ENCODE assay signal across 19 cellular contexts in the genomic region with DNA sequence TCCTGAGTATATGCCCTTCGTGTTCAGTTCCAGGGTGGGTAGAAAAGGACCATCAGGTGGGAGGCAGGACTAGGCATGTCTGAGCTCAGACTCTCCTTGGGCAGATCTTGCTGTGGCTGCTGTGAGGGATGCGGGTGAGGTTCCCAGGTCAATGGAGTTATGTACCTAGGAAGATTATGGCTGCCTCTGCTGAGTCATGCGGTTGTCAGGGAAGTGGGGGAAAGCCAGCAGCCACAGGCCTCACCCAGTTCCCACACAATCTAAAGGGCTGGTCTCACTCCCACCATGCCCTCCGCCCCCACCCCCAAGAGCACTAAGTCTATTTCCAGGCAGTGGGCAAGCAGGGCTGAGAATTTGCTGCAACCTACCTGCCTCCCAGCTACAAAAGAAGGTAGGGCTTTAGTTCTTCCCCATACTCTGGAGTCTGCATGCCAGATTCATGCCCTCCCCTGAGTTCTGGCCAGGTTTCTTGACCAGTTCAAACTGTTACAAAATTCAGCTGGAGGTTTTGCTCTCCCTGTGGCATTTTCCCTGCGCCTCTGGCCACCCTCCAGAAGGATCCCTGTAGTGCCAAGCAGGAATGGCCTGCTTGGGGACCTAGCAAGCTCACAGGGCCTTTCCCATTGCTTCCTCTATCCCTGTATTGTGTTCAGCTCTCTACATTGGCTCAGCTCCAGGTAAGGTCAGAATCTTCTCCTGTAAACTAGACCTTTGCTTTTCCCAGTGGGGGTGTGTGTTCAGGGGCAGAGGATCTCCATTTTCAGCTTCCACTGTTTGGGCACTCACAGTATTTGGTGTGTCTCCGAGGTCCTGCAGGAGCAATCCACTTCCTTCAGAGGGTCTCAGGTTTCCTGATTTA. TPM values are rescaled to one million over a fixed set of nuclear protein-coding genes. Genes with fewer than 3 reads are reported as not detected.
DNase-seq lines count a peak whose midpoint lies in the region; ATAC-seq and TF ChIP-seq lines count a peak whose summit lies in the region.
"Had no signal": no experiment of that assay in that cellular context is flagged by ENCODE, and none has a peak within 500 bp of the region (broad histone marks: within the 10 kb centered on the region; RNA-seq: fewer than 3 reads in every experiment).

No MANE protein-coding gene starts in this region.

- H2BK5ac ChIP-seq in trophoblast cell (ENCODE audit: low read depth, low read length, poor library complexity), result no peak overlapping the region

- H4K91ac ChIP-seq in trophoblast cell (ENCODE audit: low read depth, low read length), result no peak overlapping the region

- peak; percentile 20 for DNase-seq in H4 (ENCODE audit: low spot score)
- DNase-seq in SW480 (ENCODE audit: low spot score), result peak; percentile 9
- peak; percentile 27 for DNase-seq in fibroblast of mammary gland (ENCODE audit: low read depth)
- DNase-seq in trophoblast cell, result no peak
- no peak for DNase-seq in Karpas-422
- no peak for DNase-seq in activated CD4-positive, alpha-beta memory T cell treated with anti-CD3 and anti-CD28 coated beads for 36 hours
- DNase-seq in GM03348 (ENCODE audit: low spot score), result no peak
- DNase-seq: activated CD4-positive, alpha-beta T cell treated with anti-CD3 and anti-CD28 coated beads, Interleukin-2, amount 50 U/mL, for 4 hours; esophagus squamous epithelium; hypothalamus; NCI-H1105; NCI-H774; stimulated activated CD4-positive, alpha-beta T cell treated with anti-CD3 and anti-CD28 coated beads, Interleukin-2, amount 100 ng/mL, for 48 hours had no signal

- no peak overlapping the region for H3K4ac ChIP-seq in trophoblast cell (ENCODE audit: low read depth, low read length)

- H3K27ac ChIP-seq in trophoblast cell (ENCODE audit: low read depth, low read length), result no peak overlapping the region
- no peak overlapping the region for H3K27ac ChIP-seq in Karpas-422 (ENCODE audit: low read length)
- H3K27ac ChIP-seq: breast epithelium, esophagus squamous epithelium had no signal

- no peak overlapping the region for H3K27ac Mint-ChIP-seq in activated CD4-positive, alpha-beta memory T cell treated with anti-CD3 and anti-CD28 coated beads for 36 hours
- H3K27ac Mint-ChIP-seq: activated naive CD8-positive, alpha-beta T cell had no signal

- H3K4me2 ChIP-seq in trophoblast cell (ENCODE audit: low read length) (no peak overlapping the region), Karpas-422 (ENCODE audit: low read depth, low read length, poor library complexity, severe bottlenecking) (no peak overlapping the region)

- H3K4me3 ChIP-seq in fibroblast of mammary gland (ENCODE audit: control insufficient read depth, low read depth, low read length) (no peak overlapping the region), trophoblast cell (ENCODE audit: low read depth, low read length) (no peak overlapping the region), Karpas-422 (ENCODE audit: low read length) (no peak overlapping the region)
- H3K4me3 ChIP-seq: breast epithelium, esophagus squamous epithelium had no signal

- TF ChIP-seq CTCF in fibroblast of mammary gland (conservative IDR thresholded peaks at IDR 0.05; ENCODE audit: control insufficient read depth, insufficient read depth, low read depth, low read length), result no peak

- H4K20me1 ChIP-seq in Karpas-422 (ENCODE audit: insufficient read depth, low read depth, low read length), result no peaks in the 10 kb centered on the region

- no peak overlapping the region for H2BK12ac ChIP-seq in trophoblast cell (ENCODE audit: low read length)

- H3K9me3 Mint-ChIP-seq in activated CD4-positive, alpha-beta memory T cell treated with anti-CD3 and anti-CD28 coated beads for 36 hours, result peaks cover 9% of the 10 kb centered on the region

- H3K23ac ChIP-seq in trophoblast cell (ENCODE audit: low read length), result no peak overlapping the region

- H3K79me2 ChIP-seq in trophoblast cell (ENCODE audit: control insufficient read depth, insufficient read depth, low read length, poor library complexity) (no peaks in the 10 kb centered on the region), Karpas-422 (ENCODE audit: low read length) (no peaks in the 10 kb centered on the region)

- no peak overlapping the region for H2AFZ ChIP-seq in trophoblast cell (ENCODE audit: insufficient read depth, low read length, poor library complexity)
- no peak overlapping the region for H2AFZ ChIP-seq in Karpas-422 (ENCODE audit: low read length)

- no CpG with 5 or more reads among the region's 6 CpGs for WGBS in trophoblast cell (ENCODE audit: extremely low coverage, insufficient coverage, insufficient read length)

- H3K4me3 Mint-ChIP-seq in activated CD4-positive, alpha-beta memory T cell treated with anti-CD3 and anti-CD28 coated beads for 36 hours, result no peak overlapping the region
- H3K4me3 Mint-ChIP-seq: activated naive CD8-positive, alpha-beta T cell had no signal

- H2AK5ac ChIP-seq in trophoblast cell (ENCODE audit: low read length), result no peak overlapping the region

- no peaks in the 10 kb centered on the region for H3K79me1 ChIP-seq in trophoblast cell (ENCODE audit: low read length)

- H3K36me3 ChIP-seq in trophoblast cell (ENCODE audit: control insufficient read depth in 1 of 2, insufficient read depth in 2 of 2, low read length in 2 of 2), result no peaks in the 10 kb centered on the region
- no peaks in the 10 kb centered on the region for H3K36me3 ChIP-seq in Karpas-422 (ENCODE audit: insufficient read depth, low read length)
- H3K36me3 ChIP-seq: breast epithelium, esophagus squamous epithelium had no signal

- no peak overlapping the region for H3K18ac ChIP-seq in trophoblast cell (ENCODE audit: low read length)

- peaks cover 0 to 7% of the 10 kb centered on the region in 2 experiments for H3K4me1 ChIP-seq in trophoblast cell (ENCODE audit: control insufficient read depth in 1 of 2, insufficient read depth in 2 of 2, low read length in 2 of 2)
- H3K4me1 ChIP-seq in Karpas-422 (ENCODE audit: low read length), result no peaks in the 10 kb centered on the region
- H3K4me1 ChIP-seq: breast epithelium had no signal

- H3K27me3 ChIP-seq in trophoblast cell (ENCODE audit: insufficient read depth, low read length) (no peaks in the 10 kb centered on the region), Karpas-422 (ENCODE audit: low read length) (no peaks in the 10 kb centered on the region)
- H3K27me3 ChIP-seq: breast epithelium had no signal

- peak overlapping the region; percentile 45 for H3K14ac ChIP-seq in trophoblast cell (ENCODE audit: low read length)

- H3K9ac ChIP-seq in trophoblast cell (ENCODE audit: low read length), result no peak overlapping the region
- no peak overlapping the region for H3K9ac ChIP-seq in Karpas-422 (ENCODE audit: low read length)

- no peak overlapping the region for H2BK120ac ChIP-seq in trophoblast cell (ENCODE audit: insufficient read depth, low read length, poor library complexity)

- ATAC-seq in HG03342 (IDR thresholded peaks at IDR 0.05; ENCODE audit: unreplicated experiment), result no peak

- no peaks in the 10 kb centered on the region for H3K9me2 ChIP-seq in Karpas-422 (replicated peaks; ENCODE audit: insufficient read depth, low read length)

- H3K9me3 ChIP-seq in trophoblast cell (ENCODE audit: insufficient read depth, low read depth, low read length), result no peaks in the 10 kb centered on the region
- H3K9me3 ChIP-seq in Karpas-422 (ENCODE audit: low read length), result no peaks in the 10 kb centered on the region
- H3K9me3 ChIP-seq: breast epithelium, esophagus squamous epithelium had no signal

- H3K27me3 Mint-ChIP-seq in activated CD4-positive, alpha-beta memory T cell treated with anti-CD3 and anti-CD28 coated beads for 36 hours, result peaks cover 5% of the 10 kb centered on the region

- H4K12ac ChIP-seq in trophoblast cell (ENCODE audit: low read depth, low read length), result no peak overlapping the region

- H3K36me3 Mint-ChIP-seq in activated CD4-positive, alpha-beta memory T cell treated with anti-CD3 and anti-CD28 coated beads for 36 hours, result no peaks in the 10 kb centered on the region
- H3K36me3 Mint-ChIP-seq: activated naive CD8-positive, alpha-beta T cell had no signal

- CTCF ChIA-PET in activated CD4-positive, alpha-beta memory T cell treated with anti-CD3 and anti-CD28 coated beads for 36 hours (lab: Charles Lee), result no interaction called here

- intact Hi-C loops in activated CD4-positive, alpha-beta memory T cell treated with anti-CD3 and anti-CD28 coated beads for 36 hours (cut with micrococcal nuclease), result no loop called here

- no peaks in the 10 kb centered on the region for H3K4me1 Mint-ChIP-seq in activated CD4-positive, alpha-beta memory T cell treated with anti-CD3 and anti-CD28 coated beads for 36 hours (ENCODE audit: low read depth)

- POLR2A ChIA-PET in activated CD4-positive, alpha-beta memory T cell treated with anti-CD3 and anti-CD28 coated beads for 36 hours (lab: Charles Lee), result no interaction called here

- peak overlapping the region; percentile 31 for H4K8ac ChIP-seq in trophoblast cell (ENCODE audit: low read depth, low read length)

RNA-seq across cellular contexts. Expression of a gene that starts 12.7 kb away (rescaled TPM):
- total RNA-seq in H4 (2014; rRNA removed; shearing (Covaris generic)), result 0.10 TPM in 1 of 2 replicates, not detected in the other
- not detected in 2 replicates for polyA plus RNA-seq in trophoblast cell (2013)
- total RNA-seq in Karpas-422 (2014; rRNA removed; shearing (Covaris generic); ENCODE audit: low replicate concordance), result not detected in 2 replicates
- total RNA-seq in activated CD4-positive, alpha-beta memory T cell treated with anti-CD3 and anti-CD28 coated beads for 36 hours, result not detected
- total RNA-seq: breast epithelium, esophagus squamous epithelium, kidney epithelial cell, osteocyte, subcutaneous adipose tissue had no signal

Comparison
In these comparisons a context has a peak if more than half of its experiments do, and no peak if none do; other contexts are left out.
1. DNase-seq: peak in H4 (single experiment), SW480 (single experiment) and fibroblast of mammary gland (single experiment); none in trophoblast cell (0 of 2), Karpas-422 (single experiment), activated CD4-positive, alpha-beta memory T cell treated with anti-CD3 and anti-CD28 coated beads for 36 hours (single experiment) and GM03348 (single experiment).